27 cellular contexts compared by ENCODE assay signal in genomic region chr15:47727137-47727536, GRCh38. TPM values are rescaled to one million over a fixed set of nuclear protein-coding genes. Genes with fewer than 3 reads are reported as not detected.
"Had no signal": no experiment of that assay in that cellular context is flagged by ENCODE, and none has a peak within 500 bp of the region (broad histone marks: within the 10 kb centered on the region; RNA-seq: fewer than 3 reads in every experiment).

No MANE protein-coding gene starts in this region.

- H3K4me3 ChIP-seq: breast epithelium, neural progenitor cell, right lobe of liver, skin epidermis, tibial artery, upper lobe of right lung had no signal

- DNase-seq: activated CD4-positive, alpha-beta memory T cell treated with anti-CD3 and anti-CD28 coated beads, Interleukin-2, amount 10 ng/mL, durations not matched to agents 7 days and 5 days; activated CD4-positive, alpha-beta T cell treated with anti-CD3 and anti-CD28 coated beads for 1 hour; activated CD4-positive, alpha-beta T cell treated with anti-CD3 and anti-CD28 coated beads, Interleukin-2, amount 10 ng/mL, durations not matched to agents 7 days and 5 days; activated CD8-positive, alpha-beta memory T cell treated with anti-CD3 and anti-CD28 coated beads, Interleukin-2, amount 50 U/mL, for 48 hours; activated gamma-delta T cell; activated naive CD4-positive, alpha-beta T cell treated with anti-CD3 and anti-CD28 coated beads, Interleukin-2, amount 10 ng/mL, durations not matched to agents 7 days and 5 days; activated T-cell treated with anti-CD3 and anti-CD28 coated beads, Interleukin-2, amount 50 U/mL, for 24 hours; amniotic stem cell; dermis blood vessel endothelial cell; effector CD4-positive, alpha-beta T cell; mammary epithelial cell; midbrain; natural killer cell; right lobe of liver; stimulated activated CD4-positive, alpha-beta T cell treated with anti-CD3 and anti-CD28 coated beads, Interleukin-4, amount 100 ng/mL, for 24 hours; stimulated activated naive CD8-positive, alpha-beta T cell treated with anti-CD3 and anti-CD28 coated beads, Interleukin-15, amount 100 ng/mL, for 72 hours; substantia nigra; T-helper 17 cell; T1000; tibial artery; upper lobe of right lung had no signal

- H3K9me3 ChIP-seq: breast epithelium, right lobe of liver, tibial artery, upper lobe of right lung had no signal

- H3K27ac ChIP-seq: neural progenitor cell, right lobe of liver, skin epidermis, upper lobe of right lung had no signal

- H3K4me1 ChIP-seq: breast epithelium, right lobe of liver had no signal

- H3K27me3 ChIP-seq: breast epithelium, neural progenitor cell, right lobe of liver, tibial artery, upper lobe of right lung had no signal

- H3K36me3 ChIP-seq: breast epithelium, neural progenitor cell, right lobe of liver, tibial artery, upper lobe of right lung had no signal

- ATAC-seq: natural killer cell; right lobe of liver; SK-N-SH treated with all-trans-retinoic acid at 6 μM for 48 hours; stimulated activated memory B cell treated with anti-CD40 and anti-IgM and Interleukin-4, amounts not matched to agents 10 μg/mL and 1 μg/mL and 100 μg/mL, for 72 hours; stimulated activated naive CD8-positive, alpha-beta T cell treated with anti-CD3 and anti-CD28 coated beads, Interleukin-15, amount 100 ng/mL, for 72 hours; T-helper 17 cell; WTC11 had no signal

RNA-seq across cellular contexts. Expression of gene SEMA6D, which starts 9.8 kb away (rescaled TPM):
- total RNA-seq: activated CD4-positive, alpha-beta memory T cell treated with anti-CD3 and anti-CD28 coated beads, Interleukin-2, amount 10 ng/mL, durations not matched to agents 7 days and 5 days; activated CD4-positive, alpha-beta T cell treated with anti-CD3 and anti-CD28 coated beads, Interleukin-2, amount 10 ng/mL, durations not matched to agents 7 days and 5 days; natural killer cell; T-helper 17 cell had no signal
